1 cellular context compared by ENCODE assay signal in genomic region chr19:15424692-15425272, GRCh38.
A peak's percentile ranks its signal among the peaks of the same experiment; 100 is the strongest.
TF ChIP-seq lines count a peak whose summit lies in the region.

No MANE protein-coding gene starts in this region.

TF ChIP-seq in HepG2, 621 proteins besides CTCF, POLR2A, EP300 and RAD21:
- TF ChIP-seq TFAP4 (IDR thresholded peaks at IDR 0.05; ENCODE audit: borderline replicate concordance, low read depth), result no peak
- TF ChIP-seq RBFOX2 (IDR thresholded peaks at IDR 0.05; ENCODE audit: low read depth, low read length), result peak; percentile 41; the same call in 1 of the 2 replicates
- TF ChIP-seq MATR3 (CRISPR knock-in tag; IDR thresholded peaks at IDR 0.05), result no peak
- TF ChIP-seq POLR2AphosphoS2 (IDR thresholded peaks at IDR 0.05; ENCODE audit: low read depth, low read length), result no peak
- no peak for TF ChIP-seq RELA (CRISPR knock-in tag; IDR thresholded peaks at IDR 0.05)
- no peak for TF ChIP-seq CC2D1A (CRISPR knock-in tag; IDR thresholded peaks at IDR 0.05)
- no peak for TF ChIP-seq POLR2G (IDR thresholded peaks at IDR 0.05; ENCODE audit: low read depth, low read length)
- no peak for TF ChIP-seq ZNF607 (CRISPR knock-in tag; IDR thresholded peaks at IDR 0.05; ENCODE audit: borderline replicate concordance)
- no peak for TF ChIP-seq ZNF577 (CRISPR knock-in tag; IDR thresholded peaks at IDR 0.05; ENCODE audit: borderline replicate concordance, low read depth)
- peak; percentile 75 for TF ChIP-seq AGO2 (optimal IDR thresholded peaks at IDR 0.05; ENCODE audit: low read depth, low read length)
- TF ChIP-seq CSRNP1 (CRISPR knock-in tag; IDR thresholded peaks at IDR 0.05), result no peak
- no peak for TF ChIP-seq JUND (CRISPR knock-in tag; IDR thresholded peaks at IDR 0.05)
- TF ChIP-seq ZNF33A (CRISPR knock-in tag; IDR thresholded peaks at IDR 0.05; ENCODE audit: borderline replicate concordance), result no peak
- no peak for TF ChIP-seq AHDC1 (CRISPR knock-in tag; IDR thresholded peaks at IDR 0.05; ENCODE audit: borderline replicate concordance)
- no peak for TF ChIP-seq ZFYVE20 (CRISPR knock-in tag; IDR thresholded peaks at IDR 0.05; ENCODE audit: borderline replicate concordance, low read depth)
- TF ChIP-seq ZNF768 (CRISPR knock-in tag; IDR thresholded peaks at IDR 0.05), result no peak
- TF ChIP-seq ZNF503 (CRISPR knock-in tag; IDR thresholded peaks at IDR 0.05), result no peak
